ENCODE assay signal across 1 cellular context in the genomic region with DNA sequence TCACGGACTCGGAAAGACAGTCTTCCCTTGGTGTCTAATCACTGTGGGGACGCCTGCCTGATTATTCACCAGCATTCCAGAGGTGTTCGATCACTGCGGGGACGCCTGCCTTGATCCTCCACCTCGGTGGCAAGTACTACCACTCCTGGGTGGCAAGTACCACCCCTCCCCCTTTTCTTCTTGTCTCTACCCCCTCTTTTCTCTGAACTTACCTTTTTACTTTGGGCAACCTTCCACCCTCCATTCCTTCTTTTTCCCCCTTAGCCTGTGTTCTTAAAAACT.
A peak's percentile ranks its signal among the peaks of the same experiment; 100 is the strongest.
TF ChIP-seq lines count a peak whose summit lies in the region.

No MANE protein-coding gene starts in this region.

TF ChIP-seq in HCT116, 20 proteins besides CTCF, POLR2A, EP300 and RAD21:
- TF ChIP-seq TCF7L2 (IDR thresholded peaks at IDR 0.05; ENCODE audit: borderline replicate concordance, extremely low read depth, insufficient read depth, insufficient read length) (no peak), CBX3 (IDR thresholded peaks at IDR 0.05; ENCODE audit: low read depth) (peak; percentile 36; the same call in 1 of the 2 replicates), EGR1 (IDR thresholded peaks at IDR 0.05; ENCODE audit: low read depth) (no peak), CEBPB (IDR thresholded peaks at IDR 0.05; ENCODE audit: low read depth) (no peak), EZH2 (IDR thresholded peaks at IDR 0.05) (no peak), ZBTB33 (IDR thresholded peaks at IDR 0.05; ENCODE audit: extremely low read depth, insufficient replicate concordance, low read length) (no peak), FOSL1 (IDR thresholded peaks at IDR 0.05; ENCODE audit: low read depth) (peak; percentile 17; the same call in 1 of the 2 replicates), YY1 (IDR thresholded peaks at IDR 0.05; ENCODE audit: extremely low read depth, insufficient replicate concordance, low read depth, low read length) (no peak), MAX (IDR thresholded peaks at IDR 0.05) (0 out of 2 replicates have a peak, but pooled peaks have one; percentile 1), JUND (IDR thresholded peaks at IDR 0.05) (peak; percentile 33; the same call in 1 of the 2 replicates), SP1 (IDR thresholded peaks at IDR 0.05; ENCODE audit: low read depth) (peak; percentile 48), POLR2AphosphoS5 (IDR thresholded peaks at IDR 0.05; ENCODE audit: low read depth, low read length) (peak; percentile 17; the same call in 1 of the 2 replicates)
- TF ChIP-seq, protein P1, sequence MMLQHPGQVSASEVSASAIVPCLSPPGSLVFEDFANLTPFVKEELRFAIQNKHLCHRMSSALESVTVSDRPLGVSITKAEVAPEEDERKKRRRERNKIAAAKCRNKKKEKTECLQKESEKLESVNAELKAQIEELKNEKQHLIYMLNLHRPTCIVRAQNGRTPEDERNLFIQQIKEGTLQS (IDR thresholded peaks at IDR 0.05): no peak
- TF ChIP-seq, protein P2, sequence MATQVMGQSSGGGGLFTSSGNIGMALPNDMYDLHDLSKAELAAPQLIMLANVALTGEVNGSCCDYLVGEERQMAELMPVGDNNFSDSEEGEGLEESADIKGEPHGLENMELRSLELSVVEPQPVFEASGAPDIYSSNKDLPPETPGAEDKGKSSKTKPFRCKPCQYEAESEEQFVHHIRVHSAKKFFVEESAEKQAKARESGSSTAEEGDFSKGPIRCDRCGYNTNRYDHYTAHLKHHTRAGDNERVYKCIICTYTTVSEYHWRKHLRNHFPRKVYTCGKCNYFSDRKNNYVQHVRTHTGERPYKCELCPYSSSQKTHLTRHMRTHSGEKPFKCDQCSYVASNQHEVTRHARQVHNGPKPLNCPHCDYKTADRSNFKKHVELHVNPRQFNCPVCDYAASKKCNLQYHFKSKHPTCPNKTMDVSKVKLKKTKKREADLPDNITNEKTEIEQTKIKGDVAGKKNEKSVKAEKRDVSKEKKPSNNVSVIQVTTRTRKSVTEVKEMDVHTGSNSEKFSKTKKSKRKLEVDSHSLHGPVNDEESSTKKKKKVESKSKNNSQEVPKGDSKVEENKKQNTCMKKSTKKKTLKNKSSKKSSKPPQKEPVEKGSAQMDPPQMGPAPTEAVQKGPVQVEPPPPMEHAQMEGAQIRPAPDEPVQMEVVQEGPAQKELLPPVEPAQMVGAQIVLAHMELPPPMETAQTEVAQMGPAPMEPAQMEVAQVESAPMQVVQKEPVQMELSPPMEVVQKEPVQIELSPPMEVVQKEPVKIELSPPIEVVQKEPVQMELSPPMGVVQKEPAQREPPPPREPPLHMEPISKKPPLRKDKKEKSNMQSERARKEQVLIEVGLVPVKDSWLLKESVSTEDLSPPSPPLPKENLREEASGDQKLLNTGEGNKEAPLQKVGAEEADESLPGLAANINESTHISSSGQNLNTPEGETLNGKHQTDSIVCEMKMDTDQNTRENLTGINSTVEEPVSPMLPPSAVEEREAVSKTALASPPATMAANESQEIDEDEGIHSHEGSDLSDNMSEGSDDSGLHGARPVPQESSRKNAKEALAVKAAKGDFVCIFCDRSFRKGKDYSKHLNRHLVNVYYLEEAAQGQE (IDR thresholded peaks at IDR 0.05; ENCODE audit: low read depth): no peak
TF ChIP-seq in HCT116: peak in this region for 6.
